Comparison of ENCODE assay signal across 2 cellular contexts in the genomic region with DNA sequence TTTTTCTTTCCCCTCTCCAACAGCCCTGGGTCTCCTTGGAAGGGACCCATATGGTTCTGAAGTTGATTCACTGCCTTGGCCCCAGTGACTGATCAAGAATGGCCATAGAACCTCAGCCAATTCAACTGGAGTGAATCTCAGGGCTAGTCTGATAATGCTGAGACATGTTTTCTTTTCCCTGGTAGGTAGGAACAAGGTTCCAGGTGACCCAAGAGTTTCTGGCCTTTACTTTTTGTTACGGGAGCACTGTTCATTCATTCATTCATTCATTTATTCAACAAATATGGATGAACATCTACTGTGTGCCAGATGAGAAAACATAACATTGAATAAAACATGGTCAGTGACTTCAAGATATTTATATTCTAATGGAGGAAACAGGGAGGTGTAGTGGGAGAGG.
TF ChIP-seq lines count a peak whose summit lies in the region.

No MANE protein-coding gene starts in this region.

TF ChIP-seq in HepG2, 621 proteins besides CTCF, POLR2A, EP300 and RAD21:
- no peak for TF ChIP-seq AGO2 (optimal IDR thresholded peaks at IDR 0.05; ENCODE audit: low read depth, low read length)
- TF ChIP-seq FOXA3 (CRISPR knock-in tag; IDR thresholded peaks at IDR 0.05), result no peak
- TF ChIP-seq ZNF24 (IDR thresholded peaks at IDR 0.05), result peak; percentile 63; the same call in 1 of the 2 replicates
- TF ChIP-seq CREB1 (IDR thresholded peaks at IDR 0.05), result no peak
- TF ChIP-seq CREB1 (CRISPR knock-in tag; IDR thresholded peaks at IDR 0.05), result 0 out of 2 replicates have a peak, but pooled peaks have one; percentile 13
- no peak for TF ChIP-seq ZKSCAN8 (CRISPR knock-in tag; IDR thresholded peaks at IDR 0.05; ENCODE audit: borderline replicate concordance)
- TF ChIP-seq PCBP2 (optimal IDR thresholded peaks at IDR 0.05; ENCODE audit: low read depth, low read length, poor library complexity, severe bottlenecking), result no peak

TF ChIP-seq in GM12878, 131 proteins besides CTCF, POLR2A, EP300 and RAD21:
- no peak for TF ChIP-seq SUPT20H (IDR thresholded peaks at IDR 0.05; ENCODE audit: borderline replicate concordance, control insufficient read depth, low read depth, low read length)
- 0 out of 2 replicates have a peak, but pooled peaks have one; percentile 14 for TF ChIP-seq ZNF24 (IDR thresholded peaks at IDR 0.05)
